Comparison of ENCODE assay signal across 1 cellular context in genomic region chr12:698222-698621, GRCh38. TPM values are rescaled to one million over a fixed set of nuclear protein-coding genes. Genes with fewer than 3 reads are reported as not detected.
"Had no signal": no experiment of that assay in that cellular context is flagged by ENCODE, and none has a peak within 500 bp of the region (broad histone marks: within the 10 kb centered on the region; RNA-seq: fewer than 3 reads in every experiment).

No MANE protein-coding gene starts in this region.

RNA-seq across cellular contexts. Expression of gene NINJ2, which starts 35.0 kb away (rescaled TPM):
- total RNA-seq: SJSA1 had no signal
